Comparison of ENCODE assay signal across 12 cellular contexts in genomic region chr13:45178349-45179142, GRCh38. TPM values are rescaled to one million over a fixed set of nuclear protein-coding genes. Genes with fewer than 3 reads are reported as not detected.
A peak's percentile ranks its signal among the peaks of the same experiment; 100 is the strongest.
DNase-seq lines count a peak whose midpoint lies in the region; ATAC-seq and TF ChIP-seq lines count a peak whose summit lies in the region.
"Had no signal": no experiment of that assay in that cellular context is flagged by ENCODE, and none has a peak within 500 bp of the region (broad histone marks: within the 10 kb centered on the region; RNA-seq: fewer than 3 reads in every experiment).

No MANE protein-coding gene starts in this region.

- H2AFZ ChIP-seq in SK-N-SH (ENCODE audit: low read depth) (no peak overlapping the region), fibroblast of lung (ENCODE audit: low read length) (no peak overlapping the region)

- WGBS in SK-N-SH (ENCODE audit: low lambda C conversion rate) = 72% methylated on average over 3 of the region's 3 CpGs

- DNase-seq in SK-N-SH (no peak), SJCRH30 (peak; percentile 38 to 52), fibroblast of lung (ENCODE audit: low read depth in 2 of 2) (peak; percentile 80 to 95), skeletal muscle cell (ENCODE audit: low read depth) (peak; percentile 86), GM20000 (ENCODE audit: low spot score) (no peak)
- DNase-seq: NCI-H2107; stimulated activated CD4-positive, alpha-beta T cell treated with anti-CD3 and anti-CD28 coated beads, Interleukin-4, amount 100 ng/mL, for 24 hours had no signal

- H3K9ac ChIP-seq in SK-N-SH = peak overlapping the region; percentile 22; the same call in 1 of the 2 replicates
- H3K9ac ChIP-seq in fibroblast of lung (ENCODE audit: insufficient read depth, low read length) = no peak overlapping the region

- POLR2A ChIA-PET in SK-N-SH (lab: Yijun Ruan, JAX) = no interaction called here

- H3K9me3 ChIP-seq in SK-N-SH (no peaks in the 10 kb centered on the region), SJCRH30 (replicated peaks) (no peaks in the 10 kb centered on the region), fibroblast of lung (ENCODE audit: control insufficient read depth, insufficient read depth, low read depth, low read length) (no peaks in the 10 kb centered on the region)

- H3K36me3 ChIP-seq in SK-N-SH (replicated peaks in 1 of 2; ENCODE audit: control insufficient read depth in 1 of 2, insufficient read depth in 2 of 2, low read length in 1 of 2) = peaks cover 2 to 12% of the 10 kb centered on the region in 2 experiments
- peaks cover 6% of the 10 kb centered on the region; the same call in 1 of the 2 replicates for H3K36me3 ChIP-seq in SJCRH30
- H3K36me3 ChIP-seq in fibroblast of lung (ENCODE audit: control insufficient read depth, insufficient read depth, low read length) = peaks cover 1% of the 10 kb centered on the region

- H3K4me3 ChIP-seq in SK-N-SH (ENCODE audit: low read depth in 2 of 2, low read length in 1 of 2) (no peak overlapping the region), SJCRH30 (no peak overlapping the region), fibroblast of lung (replicated peaks in 1 of 4; ENCODE audit: control extremely low read depth in 1 of 4, insufficient read depth in 1 of 4, low read depth in 3 of 4, low read length in 4 of 4) (peak overlapping the region in 1 of 4 experiments; percentile 10), skeletal muscle cell (ENCODE audit: low read depth, low read length) (peak overlapping the region; percentile 6)

- peaks cover 3 to 37% of the 10 kb centered on the region in 2 experiments for H3K4me1 ChIP-seq in SK-N-SH (ENCODE audit: control insufficient read depth in 1 of 2, insufficient read depth in 2 of 2, low read depth in 1 of 2, low read length in 1 of 2)
- H3K4me1 ChIP-seq in SJCRH30 = peaks cover 13% of the 10 kb centered on the region
- H3K4me1 ChIP-seq in fibroblast of lung (ENCODE audit: control insufficient read depth, extremely low read depth, insufficient read depth, low read length) = peaks cover 4% of the 10 kb centered on the region

- H3K4me2 ChIP-seq in SK-N-SH = peak overlapping the region; percentile 45
- peak overlapping the region; percentile 38 for H3K4me2 ChIP-seq in fibroblast of lung (ENCODE audit: extremely low read depth, insufficient read depth, low read length)

- H4K20me1 ChIP-seq in SK-N-SH (ENCODE audit: insufficient read depth) = no peaks in the 10 kb centered on the region
- no peaks in the 10 kb centered on the region for H4K20me1 ChIP-seq in fibroblast of lung (ENCODE audit: control insufficient read depth, extremely low read depth, insufficient read depth, low read length)

- H3K27me3 ChIP-seq in SK-N-SH (ENCODE audit: insufficient read depth) (no peaks in the 10 kb centered on the region), SJCRH30 (no peaks in the 10 kb centered on the region), fibroblast of lung (ENCODE audit: control insufficient read depth, insufficient read depth, low read length) (no peaks in the 10 kb centered on the region)

- H3K79me2 ChIP-seq in SK-N-SH (ENCODE audit: insufficient read depth) = peaks cover 57% of the 10 kb centered on the region
- H3K79me2 ChIP-seq in fibroblast of lung (ENCODE audit: control insufficient read depth, insufficient read depth, low read length) = no peaks in the 10 kb centered on the region

- peaks cover 8% of the 10 kb centered on the region for H3F3A ChIP-seq in SK-N-SH (replicated peaks; ENCODE audit: insufficient read depth)

- peak overlapping the region in 1 of 2 experiments; percentile 69; a peak in 2 of 4 replicates for H3K27ac ChIP-seq in SK-N-SH (ENCODE audit: low read depth in 2 of 2, low read length in 1 of 2)
- H3K27ac ChIP-seq in SJCRH30 = peak overlapping the region; percentile 14; the same call in 1 of the 2 replicates
- H3K27ac ChIP-seq in fibroblast of lung (ENCODE audit: insufficient read depth, low read length) = peak overlapping the region; percentile 60
- H3K27ac ChIP-seq: epithelial cell of prostate had no signal

- TF ChIP-seq CTCF in SK-N-SH (IDR thresholded peaks at IDR 0.05) (no peak), fibroblast of lung (conservative IDR thresholded peaks at IDR 0.05 in 1 of 2, IDR thresholded peaks at IDR 0.05 in 1 of 2; ENCODE audit: low read depth in 1 of 2, low read length in 2 of 2) (no peak), GM20000 (IDR thresholded peaks at IDR 0.05; ENCODE audit: extremely low read depth, missing control alignments) (no peak)

- ATAC-seq in SK-N-SH treated with all-trans-retinoic acid at 6 μM for 48 hours = no peak; the same call in 2 of the 3 replicates
- no peak for ATAC-seq in HG02970 (IDR thresholded peaks at IDR 0.05; ENCODE audit: low FRiP score, unreplicated experiment)
- no peak for ATAC-seq in GM19452 (IDR thresholded peaks at IDR 0.05; ENCODE audit: unreplicated experiment)

- no peaks in the 10 kb centered on the region for H3K9me2 ChIP-seq in SK-N-SH

- no peak for TF ChIP-seq RAD21 in SK-N-SH (IDR thresholded peaks at IDR 0.05; ENCODE audit: low read length)

- CTCF ChIA-PET in SK-N-SH (lab: Yijun Ruan, JAX) = interaction anchor here (1.4 kb wide), 1 partner anchor 131 kb away, joined by 3 read pairs; no protein-coding TSS in a partner anchor

- TF ChIP-seq EP300 in SK-N-SH (IDR thresholded peaks at IDR 0.05; ENCODE audit: borderline replicate concordance in 1 of 2, low read depth in 1 of 2, low read length in 1 of 2) = peak in 1 of 2 experiments; percentile 19; a peak in 1 of 4 replicates

TF ChIP-seq in SK-N-SH, 30 proteins besides CTCF, POLR2A, EP300 and RAD21 (continues in another document):
- TF ChIP-seq ZBTB33 (IDR thresholded peaks at IDR 0.05; ENCODE audit: borderline replicate concordance, low read depth) (no peak), GABPA (IDR thresholded peaks at IDR 0.05; ENCODE audit: low read depth) (no peak), EZH2phosphoT487 (IDR thresholded peaks at IDR 0.05; ENCODE audit: borderline replicate concordance, low read depth) (no peak)

TF ChIP-seq in SK-N-SH treated with all-trans-retinoic acid at 6 μM for 48 hours, 23 proteins besides CTCF, POLR2A, EP300 and RAD21:
- TF ChIP-seq CSDC2 (CRISPR knock-in tag; IDR thresholded peaks at IDR 0.05) (no peak), CREB5 (CRISPR knock-in tag; IDR thresholded peaks at IDR 0.05; ENCODE audit: low read depth) (no peak), OSR1 (CRISPR knock-in tag; IDR thresholded peaks at IDR 0.05) (no peak), ZNF565 (CRISPR knock-in tag; conservative IDR thresholded peaks at IDR 0.05; ENCODE audit: low read depth) (no peak), PATZ1 (CRISPR knock-in tag; IDR thresholded peaks at IDR 0.05; ENCODE audit: borderline replicate concordance) (no peak; the same call in 1 of the 2 replicates)

RNA-seq across cellular contexts. Expression of gene KCTD4, which starts 22.3 kb away (rescaled TPM):
- polyA plus RNA-seq in SK-N-SH (2012; rRNA removed) (0.56 and 1.3 TPM in 2 replicates), fibroblast of lung (0.07 and 0.54 TPM in 2 replicates)
- polyA plus RNA-seq in SK-N-SH (2012; cell fraction: cytosol; rRNA removed) = 1.2 and 1.7 TPM in 2 replicates
- polyA plus RNA-seq in SK-N-SH (2012; cell fraction: nucleus; rRNA removed) = 1.2 and 1.4 TPM in 2 replicates
- total RNA-seq in SJCRH30 (2014; rRNA removed; shearing (Covaris generic)) = not detected in 2 replicates
- under 0.01 TPM in 1 of 2 replicates, not detected in the other for total RNA-seq in fibroblast of lung
- polyA plus RNA-seq in fibroblast of lung (2012) = 0.06 and 0.40 TPM in 2 replicates
- polyA minus RNA-seq in fibroblast of lung (ENCODE audit: low replicate concordance) = not detected in 2 replicates
- total RNA-seq: ureter had no signal

RNA-seq across cellular contexts. Expression of gene GTF2F2, which starts 58.2 kb away (rescaled TPM):
- 24.2 and 30.3 TPM in 2 replicates for polyA plus RNA-seq in SK-N-SH (2012; rRNA removed)
- polyA plus RNA-seq in SK-N-SH (2012; cell fraction: cytosol; rRNA removed) = 33.5 and 51.5 TPM in 2 replicates
- 9.6 and 19.5 TPM in 2 replicates for polyA plus RNA-seq in SK-N-SH (2012; cell fraction: nucleus; rRNA removed)
- total RNA-seq in SJCRH30 (2014; rRNA removed; shearing (Covaris generic)) = 25.0 and 28.0 TPM in 2 replicates
- 21.6 and 31.7 TPM in 2 replicates for total RNA-seq in fibroblast of lung
- polyA plus RNA-seq in fibroblast of lung = 23.4 and 29.6 TPM in 2 replicates
- 17.2 and 24.7 TPM in 2 replicates for polyA plus RNA-seq in fibroblast of lung (2012)
- polyA minus RNA-seq in fibroblast of lung (ENCODE audit: low replicate concordance) = 0.43 and 1.1 TPM in 2 replicates

Comparison
In these comparisons a context has a peak if more than half of its experiments do, and no peak if none do; other contexts are left out.
1. DNase-seq: peak in SJCRH30 (2 of 2), fibroblast of lung (2 of 2) and skeletal muscle cell (single experiment); none in SK-N-SH (single experiment) and GM20000 (single experiment).